ENCODE assay signal across 14 cellular contexts in the genomic region with DNA sequence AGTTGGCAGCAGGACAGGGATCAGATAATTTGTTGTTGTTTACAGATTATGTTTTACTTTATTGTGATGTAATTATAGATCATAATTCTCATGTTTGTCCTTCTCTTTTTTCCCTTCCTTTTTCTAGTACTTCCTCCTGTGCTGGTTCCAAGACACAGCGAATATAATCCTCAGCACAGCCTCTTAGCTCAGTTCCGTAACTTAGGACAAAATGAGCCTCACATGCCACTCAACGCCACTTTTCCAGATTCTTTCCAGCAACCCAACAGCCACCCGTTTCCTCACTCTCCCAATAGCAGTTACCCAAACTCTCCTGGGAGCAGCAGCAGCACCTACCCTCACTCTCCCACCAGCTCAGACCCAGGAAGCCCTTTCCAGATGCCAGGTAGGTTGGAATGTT. TPM values are rescaled to one million over a fixed set of nuclear protein-coding genes. Genes with fewer than 3 reads are reported as not detected.
A peak's percentile ranks its signal among the peaks of the same experiment; 100 is the strongest.
DNase-seq lines count a peak whose midpoint lies in the region; ATAC-seq and TF ChIP-seq lines count a peak whose summit lies in the region.
"Had no signal": no experiment of that assay in that cellular context is flagged by ENCODE, and none has a peak within 500 bp of the region (broad histone marks: within the 10 kb centered on the region; RNA-seq: fewer than 3 reads in every experiment).

No MANE protein-coding gene starts in this region.

- peak overlapping the region; percentile 18; the same call in 1 of the 2 replicates for H3K27ac ChIP-seq in DOHH2 (ENCODE audit: low read depth, low read length)
- H3K27ac ChIP-seq in OCI-LY7 (ENCODE audit: low read depth, low read length, poor library complexity, severe bottlenecking), result no peak overlapping the region
- H3K27ac ChIP-seq: SJSA1 had no signal

- DNase-seq in OCI-LY7 (ENCODE audit: low spot score) (no peak), glutamatergic neuron (no peak), osteocyte (ENCODE audit: extremely low spot score, unreplicated experiment) (no peak), RPMI8226 (no peak), glomerular visceral epithelial cell (ENCODE audit: extremely low spot score) (no peak)
- DNase-seq: BE2C, HCEC 1CT, KG1, NCI-H1092 treated with DMSO at 0.1 percent for 48 hours, NCI-H1694 treated with DMSO at 0.1 percent for 48 hours had no signal

- BruUV-seq in OCI-LY7 (replicated peaks; lab: Mats Ljungman, UMichigan), result no TSS peak

- no peaks in the 10 kb centered on the region for H3K9me3 Mint-ChIP-seq in glutamatergic neuron (ENCODE audit: unreplicated experiment)
- H3K9me3 Mint-ChIP-seq in osteocyte (ENCODE audit: unreplicated experiment), result no peaks in the 10 kb centered on the region

- H3F3A ChIP-seq in DOHH2 (ENCODE audit: control insufficient read depth, insufficient read depth), result no peaks in the 10 kb centered on the region; the same call in 1 of the 2 replicates

- H3K9me3 ChIP-seq in DOHH2 (ENCODE audit: control insufficient read depth, insufficient read depth, low read length) (no peaks in the 10 kb centered on the region), OCI-LY7 (ENCODE audit: low read length) (no peaks in the 10 kb centered on the region)
- H3K9me3 ChIP-seq: BE2C, SJSA1 had no signal

- peak overlapping the region; percentile 84 for H3K27ac Mint-ChIP-seq in glutamatergic neuron (ENCODE audit: unreplicated experiment)
- peak overlapping the region; percentile 9 for H3K27ac Mint-ChIP-seq in osteocyte (ENCODE audit: unreplicated experiment)

- H3K27me3 Mint-ChIP-seq in glutamatergic neuron (ENCODE audit: unreplicated experiment), result peaks cover 6% of the 10 kb centered on the region
- no peaks in the 10 kb centered on the region for H3K27me3 Mint-ChIP-seq in osteocyte (ENCODE audit: unreplicated experiment)

- TF ChIP-seq CTCF in DOHH2 (IDR thresholded peaks at IDR 0.05; ENCODE audit: low read depth, low read length, poor library complexity, severe bottlenecking) (no peak), OCI-LY7 (conservative IDR thresholded peaks at IDR 0.05; ENCODE audit: low read length) (no peak), glutamatergic neuron (IDR thresholded peaks at IDR 0.05; ENCODE audit: partially characterized antibody, unreplicated experiment) (no peak), osteocyte (IDR thresholded peaks at IDR 0.05) (no peak)

- CTCF ChIA-PET in OCI-LY7 (lab: Charles Lee; ENCODE audit: unreplicated experiment), result no interaction called here

- H3K4me2 ChIP-seq in DOHH2 (ENCODE audit: low read length) (peak overlapping the region; percentile 65), OCI-LY7 (ENCODE audit: low read length) (peak overlapping the region; percentile 33; the same call in 1 of the 2 replicates)

- H3K36me3 ChIP-seq in DOHH2 (ENCODE audit: control insufficient read depth, low read length), result peaks cover 58% of the 10 kb centered on the region
- H3K36me3 ChIP-seq in OCI-LY7 (ENCODE audit: insufficient read depth, low read length), result peaks cover 68% of the 10 kb centered on the region
- H3K36me3 ChIP-seq: BE2C, SJSA1 had no signal

- intact Hi-C loops in OCI-LY7 (cut with micrococcal nuclease; ENCODE audit: unreplicated experiment), result no loop called here

- H3K4me1 Mint-ChIP-seq in glutamatergic neuron (ENCODE audit: low read depth, unreplicated experiment) (peaks cover 36% of the 10 kb centered on the region), osteocyte (ENCODE audit: unreplicated experiment) (peaks cover 24% of the 10 kb centered on the region)

- H3K36me3 Mint-ChIP-seq in glutamatergic neuron (ENCODE audit: unreplicated experiment) (no peaks in the 10 kb centered on the region), osteocyte (ENCODE audit: unreplicated experiment) (peaks cover 24% of the 10 kb centered on the region)

- peaks cover 97% of the 10 kb centered on the region for H3K4me1 ChIP-seq in DOHH2 (ENCODE audit: control insufficient read depth, low read length)
- H3K4me1 ChIP-seq in OCI-LY7 (ENCODE audit: insufficient read depth, low read length, poor library complexity, severe bottlenecking), result peaks cover 59% of the 10 kb centered on the region
- H3K4me1 ChIP-seq: SJSA1 had no signal

- ATAC-seq in HG03378 (IDR thresholded peaks at IDR 0.05; ENCODE audit: unreplicated experiment) (no peak), HG03565 (IDR thresholded peaks at IDR 0.05; ENCODE audit: unreplicated experiment) (no peak)

- H3K4me3 Mint-ChIP-seq in glutamatergic neuron (ENCODE audit: unreplicated experiment) (peak overlapping the region; percentile 30), osteocyte (ENCODE audit: unreplicated experiment) (no peak overlapping the region)

- peaks cover 65% of the 10 kb centered on the region for H3K79me2 ChIP-seq in DOHH2 (ENCODE audit: control insufficient read depth, low read length)
- H3K79me2 ChIP-seq in OCI-LY7 (ENCODE audit: insufficient read depth, low read depth, low read length), result peaks cover 49% of the 10 kb centered on the region

- H3K4me3 ChIP-seq in DOHH2 (ENCODE audit: low read length), result peak overlapping the region; percentile 44
- no peak overlapping the region for H3K4me3 ChIP-seq in OCI-LY7 (ENCODE audit: low read depth, low read length, poor library complexity, severe bottlenecking)
- H3K4me3 ChIP-seq: SJSA1 had no signal

- POLR2A ChIA-PET in OCI-LY7 (lab: Charles Lee), result interaction anchor here (1.2 to 1.8 kb wide), 4 partner anchors 9 to 70 kb away, joined by 3 to 8 read pairs (median 4); no protein-coding TSS in a partner anchor

- no peaks in the 10 kb centered on the region for H3K27me3 ChIP-seq in DOHH2 (ENCODE audit: control insufficient read depth, low read length)
- H3K27me3 ChIP-seq: BE2C, SJSA1 had no signal

- no peaks in the 10 kb centered on the region for H3K9me2 ChIP-seq in DOHH2 (replicated peaks; ENCODE audit: control insufficient read depth, low read length)
- H3K9me2 ChIP-seq in OCI-LY7 (ENCODE audit: insufficient read depth, low read length), result no peaks in the 10 kb centered on the region

- no peak overlapping the region for H2AFZ ChIP-seq in OCI-LY7 (ENCODE audit: low read length)

- no peaks in the 10 kb centered on the region for H4K20me1 ChIP-seq in DOHH2 (ENCODE audit: control insufficient read depth, insufficient read depth, low read depth, low read length)
- no peaks in the 10 kb centered on the region for H4K20me1 ChIP-seq in OCI-LY7 (ENCODE audit: insufficient read depth, low read length)

RNA-seq across cellular contexts. Expression of a gene that starts 58.0 kb away (rescaled TPM):
- total RNA-seq in OCI-LY7 (2014; rRNA removed; shearing (Covaris generic)), result 56.4 and 60.9 TPM in 2 replicates
- 39.9 and 57.4 TPM in 2 replicates for total RNA-seq in OCI-LY7 (2022)
- total RNA-seq in glutamatergic neuron (ENCODE audit: unreplicated experiment), result 57.5 TPM
- 18.1 and 18.6 TPM in 2 replicates for total RNA-seq in osteocyte
